In the genomic region with DNA sequence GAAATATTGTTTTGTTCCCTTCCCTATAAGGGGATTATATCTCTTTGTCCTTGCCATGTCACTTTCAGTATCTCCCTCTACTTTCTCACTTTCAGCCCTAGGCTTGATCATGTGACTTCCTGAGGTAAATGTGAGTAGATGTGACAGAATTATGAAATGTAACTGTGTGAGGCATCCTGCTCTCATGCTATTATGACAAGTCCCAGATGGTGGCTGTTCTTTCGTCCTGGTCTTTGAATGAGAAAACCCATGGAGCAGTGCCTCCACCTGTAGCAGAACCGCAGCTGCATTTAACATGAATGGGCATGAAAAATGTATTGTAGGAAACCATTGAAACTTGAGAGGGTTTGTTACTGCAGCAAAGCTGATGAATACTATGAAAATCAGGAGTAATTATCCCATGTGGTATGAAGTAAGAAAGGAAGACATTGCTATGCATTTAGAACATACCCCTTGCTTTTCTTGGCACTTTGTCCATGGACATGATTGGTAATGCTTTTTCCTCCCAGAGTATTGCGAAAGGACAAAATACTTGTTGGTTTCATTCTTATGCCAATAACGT, we compare ENCODE assay signal across 8 cellular contexts.
DNase-seq lines count a peak whose midpoint lies in the region; ATAC-seq and TF ChIP-seq lines count a peak whose summit lies in the region.

No MANE protein-coding gene starts in this region.

- CTCF ChIA-PET in T-cell (lab: Charles Lee): no interaction called here

- H3K36me3 Mint-ChIP-seq in T-cell: no peaks in the 10 kb centered on the region
- H3K36me3 Mint-ChIP-seq in stimulated activated effector memory CD8-positive, alpha-beta T cell treated with anti-CD3 and anti-CD28 coated beads, Interleukin-12 subunit alpha, Interleukin-12 subunit beta, amount 100 ng/mL, for 72 hours: no peaks in the 10 kb centered on the region

- intact Hi-C loops in body of pancreas (cut with DNase I) (no loop called here), esophagus muscularis mucosa (cut with DNase I) (no loop called here)

- no peak for TF ChIP-seq POLR2A in body of pancreas (IDR thresholded peaks at IDR 0.05)
- TF ChIP-seq POLR2A in esophagus muscularis mucosa (IDR thresholded peaks at IDR 0.05; ENCODE audit: low read depth): no peak

- POLR2A ChIA-PET in T-cell (lab: Charles Lee): no interaction called here

- H3K27ac ChIP-seq in body of pancreas: no peak overlapping the region
- no peak overlapping the region for H3K27ac ChIP-seq in esophagus muscularis mucosa (replicated peaks in 1 of 4)

- H3K27me3 ChIP-seq in body of pancreas (no peaks in the 10 kb centered on the region), esophagus muscularis mucosa (no peaks in the 10 kb centered on the region)

- peaks cover 0 to 3% (median 2%) of the 10 kb centered on the region in 3 donors for H3K9me3 Mint-ChIP-seq in T-cell
- H3K9me3 Mint-ChIP-seq in stimulated activated effector memory CD8-positive, alpha-beta T cell treated with anti-CD3 and anti-CD28 coated beads, Interleukin-12 subunit alpha, Interleukin-12 subunit beta, amount 100 ng/mL, for 72 hours: no peaks in the 10 kb centered on the region

- peak; percentile 12 for DNase-seq in activated T-cell treated with anti-CD3 and anti-CD28 coated beads for 24 hours (ENCODE audit: low read depth)
- DNase-seq in activated T-cell treated with anti-CD3 and anti-CD28 coated beads, Interleukin-2, amount 50 U/mL, for 1 hour: no peak
- peak in 3 of 34 experiments; percentile 1 to 9 (median 1) for DNase-seq in T-cell
- DNase-seq in stimulated activated effector memory CD8-positive, alpha-beta T cell treated with anti-CD3 and anti-CD28 coated beads, Interleukin-12 subunit alpha, Interleukin-12 subunit beta, amount 100 ng/mL, for 72 hours (ENCODE audit: low spot score in 2 of 2): peak in 1 of 2 donors; percentile 55
- DNase-seq in body of pancreas: no peak
- DNase-seq in hypothalamus (lab: John Stamatoyannopoulos, UW): no peak
- no peak for DNase-seq in esophagus muscularis mucosa (ENCODE audit: extremely low spot score)

- H3K27ac Mint-ChIP-seq in T-cell: no peak overlapping the region
- H3K27ac Mint-ChIP-seq in stimulated activated effector memory CD8-positive, alpha-beta T cell treated with anti-CD3 and anti-CD28 coated beads, Interleukin-12 subunit alpha, Interleukin-12 subunit beta, amount 100 ng/mL, for 72 hours: no peak overlapping the region

- no peak overlapping the region for H3K4me3 ChIP-seq in body of pancreas
- no peak overlapping the region for H3K4me3 ChIP-seq in esophagus muscularis mucosa

- ATAC-seq in HG02759 (IDR thresholded peaks at IDR 0.05; ENCODE audit: unreplicated experiment) (peak; percentile 97), T-cell (replicated peaks in 1 of 4) (peak; percentile 43 to 78 (median 65)), body of pancreas (no peak)
- ATAC-seq in stimulated activated effector memory CD8-positive, alpha-beta T cell treated with anti-CD3 and anti-CD28 coated beads, Interleukin-12 subunit alpha, Interleukin-12 subunit beta, amount 100 ng/mL, for 72 hours: peak; percentile 99

- WGBS in body of pancreas, 2 donors: 55 to 69% methylated on average over 4 of the region's 4 CpGs
- 82% methylated on average over 4 of the region's 4 CpGs for WGBS in esophagus muscularis mucosa

- no peaks in the 10 kb centered on the region for H3K4me1 ChIP-seq in body of pancreas
- no peaks in the 10 kb centered on the region for H3K4me1 ChIP-seq in esophagus muscularis mucosa

- H3K27me3 Mint-ChIP-seq in T-cell: peaks cover 5 to 15% of the 10 kb centered on the region in 2 donors

- peak overlapping the region in 1 of 3 donors; percentile 31 for H3K4me3 Mint-ChIP-seq in T-cell
- no peak overlapping the region for H3K4me3 Mint-ChIP-seq in stimulated activated effector memory CD8-positive, alpha-beta T cell treated with anti-CD3 and anti-CD28 coated beads, Interleukin-12 subunit alpha, Interleukin-12 subunit beta, amount 100 ng/mL, for 72 hours

- no peak for TF ChIP-seq EP300 in esophagus muscularis mucosa (IDR thresholded peaks at IDR 0.05)

- TF ChIP-seq CTCF in body of pancreas (IDR thresholded peaks at IDR 0.05): no peak
- TF ChIP-seq CTCF in esophagus muscularis mucosa (IDR thresholded peaks at IDR 0.05): no peak

- no peaks in the 10 kb centered on the region for H3K9me3 ChIP-seq in body of pancreas
- no peaks in the 10 kb centered on the region for H3K9me3 ChIP-seq in esophagus muscularis mucosa

- H3K36me3 ChIP-seq in body of pancreas (replicated peaks in 1 of 2; ENCODE audit: insufficient read depth in 1 of 2, low read depth in 2 of 2) (no peaks in the 10 kb centered on the region), esophagus muscularis mucosa (no peaks in the 10 kb centered on the region)

- H3K4me1 Mint-ChIP-seq in T-cell: peaks cover 9 to 19% (median 13%) of the 10 kb centered on the region in 3 donors
- peaks cover 21% of the 10 kb centered on the region for H3K4me1 Mint-ChIP-seq in stimulated activated effector memory CD8-positive, alpha-beta T cell treated with anti-CD3 and anti-CD28 coated beads, Interleukin-12 subunit alpha, Interleukin-12 subunit beta, amount 100 ng/mL, for 72 hours
